8 cellular contexts compared by ENCODE assay signal in genomic region chr9:133127340-133127981, GRCh38. TPM values are rescaled to one million over a fixed set of nuclear protein-coding genes. Genes with fewer than 3 reads are reported as not detected.
DNase-seq lines count a peak whose midpoint lies in the region; ATAC-seq lines count a peak whose summit lies in the region.

No MANE protein-coding gene starts in this region.

- no peaks in the 10 kb centered on the region for H3K27me3 Mint-ChIP-seq in IgD-negative memory B cell

- H3K36me3 Mint-ChIP-seq in IgD-negative memory B cell: peaks cover 1% of the 10 kb centered on the region

- H3K4me1 Mint-ChIP-seq in IgD-negative memory B cell: peaks cover 34 to 50% (median 37%) of the 10 kb centered on the region in 3 donors

- peak overlapping the region in 2 of 3 donors; percentile 93 to 97 for H3K27ac Mint-ChIP-seq in IgD-negative memory B cell

- peak overlapping the region in 2 of 4 donors; percentile 25 to 47 for H3K4me3 Mint-ChIP-seq in IgD-negative memory B cell

- H3K9me3 Mint-ChIP-seq in IgD-negative memory B cell: no peaks in the 10 kb centered on the region

- DNase-seq in activated gamma-delta T cell (lab: John Stamatoyannopoulos, UW) (peak; percentile 74), left cardiac atrium (peak; percentile 74), A172 (ENCODE audit: low spot score) (no peak), NCI-H187 treated with DMSO at 0.1 percent for 48 hours (lab: John Stamatoyannopoulos, UW) (no peak), DMS153 treated with DMSO at 0.1 percent for 48 hours (lab: John Stamatoyannopoulos, UW; ENCODE audit: unreplicated experiment) (no peak)
- DNase-seq in stimulated activated CD8-positive, alpha-beta memory T cell treated with anti-CD3 and anti-CD28 coated beads, Interleukin-4, amount 100 ng/mL, for 48 hours: peak; percentile 67

- peak; percentile 19 to 39 for ATAC-seq in left cardiac atrium
- ATAC-seq in GM21360 (IDR thresholded peaks at IDR 0.05; ENCODE audit: unreplicated experiment): no peak

- intact Hi-C loops in left cardiac atrium (cut with DNase I): no loop called here

RNA-seq across cellular contexts. Expression of gene RALGDS, which starts 6.4 kb away (rescaled TPM):
- 16.9 TPM for polyA plus RNA-seq in IgD-negative memory B cell
- 10 to 100 TPM; 27.0 to 29.3 TPM for total RNA-seq in left cardiac atrium
- total RNA-seq in A172 (2014; rRNA removed; shearing (Covaris generic)): 26.2 and 38.2 TPM in 2 replicates

RNA-seq across cellular contexts. Expression of gene GBGT1, which starts 36.3 kb away (rescaled TPM):
- 1.7 TPM for polyA plus RNA-seq in IgD-negative memory B cell
- 10 to 100 TPM; 10.8 to 12.8 TPM for total RNA-seq in left cardiac atrium
- total RNA-seq in A172 (2014; rRNA removed; shearing (Covaris generic)): 0.96 and 3.1 TPM in 2 replicates

Comparison
In these comparisons a context has a peak if more than half of its experiments do, and no peak if none do; other contexts are left out.
1. DNase-seq: peak in activated gamma-delta T cell (single experiment), left cardiac atrium (single experiment) and stimulated activated CD8-positive, alpha-beta memory T cell treated with anti-CD3 and anti-CD28 coated beads, Interleukin-4, amount 100 ng/mL, for 48 hours (single experiment); none in A172 (single experiment), NCI-H187 treated with DMSO at 0.1 percent for 48 hours (single experiment) and DMS153 treated with DMSO at 0.1 percent for 48 hours (single experiment).